ENCODE assay signal across 18 cellular contexts in genomic region chr7:151954866-151955820, GRCh38. TPM values are rescaled to one million over a fixed set of nuclear protein-coding genes. Genes with fewer than 3 reads are reported as not detected.
DNase-seq lines count a peak whose midpoint lies in the region; ATAC-seq, FAIRE-seq and TF ChIP-seq lines count a peak whose summit lies in the region.
"Had no signal": no experiment of that assay in that cellular context is flagged by ENCODE, and none has a peak within 500 bp of the region (broad histone marks: within the 10 kb centered on the region; RNA-seq: fewer than 3 reads in every experiment).

No MANE protein-coding gene starts in this region.

- no peaks in the 10 kb centered on the region for H3F3A ChIP-seq in GM23338 (replicated peaks; ENCODE audit: low read depth)

- no peak for TF ChIP-seq RAD21 in K562 (CRISPR knock-in tag; conservative IDR thresholded peaks at IDR 0.05 in 1 of 2, IDR thresholded peaks at IDR 0.05 in 1 of 2)

- no peak for TF ChIP-seq EP300 in K562 (IDR thresholded peaks at IDR 0.05; ENCODE audit: low read length)
- peak in 1 of 2 donors; percentile 88 for TF ChIP-seq EP300 in tibial nerve (IDR thresholded peaks at IDR 0.05)

- no peaks in the 10 kb centered on the region for H3K9me1 ChIP-seq in K562 (ENCODE audit: control insufficient read depth, insufficient read depth, low read length)

- in situ Hi-C loops in K562 (cut with MboI) = no loop called here

- H3K4me3 Mint-ChIP-seq in nephron progenitor cell (no peak overlapping the region), GM23338 (no peak overlapping the region)
- H3K4me3 Mint-ChIP-seq: activated CD4-positive, alpha-beta T cell treated with anti-CD3 and anti-CD28 coated beads for 36 hours; CD4-positive, alpha-beta T cell; naive thymus-derived CD4-positive, alpha-beta T cell had no signal

- ATAC-seq in K562 (no peak), heart left ventricle (peak; percentile 45 to 85 (median 58)), GM23338 (no peak)
- ATAC-seq: activated CD4-positive, alpha-beta T cell treated with anti-CD3 and anti-CD28 coated beads for 36 hours; activated naive CD4-positive, alpha-beta T cell treated with anti-CD3 and anti-CD28 coated beads, Interleukin-2, amount 50 U/mL, for 72 hours; naive thymus-derived CD4-positive, alpha-beta T cell had no signal

- no peak overlapping the region for H3K27ac ChIP-seq in K562 (ENCODE audit: extremely low read depth, low read depth, low read length)
- H3K27ac ChIP-seq in heart left ventricle = peak overlapping the region in 4 of 12 donors; percentile 2 to 57 (median 32)
- H3K27ac ChIP-seq in osteoblast (ENCODE audit: low read depth, low read length) = no peak overlapping the region
- peak overlapping the region in 2 of 4 donors; percentile 50 to 64 for H3K27ac ChIP-seq in tibial nerve
- no peak overlapping the region for H3K27ac ChIP-seq in GM23338 (ENCODE audit: low read depth)

- H4K20me1 ChIP-seq in K562 (replicated peaks; ENCODE audit: control insufficient read depth, insufficient read depth, low read length) (no peaks in the 10 kb centered on the region), osteoblast (ENCODE audit: insufficient read depth, low read length) (no peaks in the 10 kb centered on the region), GM23338 (replicated peaks; ENCODE audit: insufficient read depth) (no peaks in the 10 kb centered on the region)

- CTCF ChIA-PET in K562 (lab: Yijun Ruan, JAX; ENCODE audit: low intra/inter-chr PET ratio) = no interaction called here

- H3K36me3 ChIP-seq in K562 (ENCODE audit: control insufficient read depth, insufficient read depth, low read length) (no peaks in the 10 kb centered on the region), heart left ventricle (no peaks in the 10 kb centered on the region), osteoblast (ENCODE audit: insufficient read depth, low read length) (no peaks in the 10 kb centered on the region), tibial nerve (no peaks in the 10 kb centered on the region), GM23338 (ENCODE audit: insufficient read depth) (no peaks in the 10 kb centered on the region)
- H3K36me3 ChIP-seq: MG63 had no signal

- no peaks in the 10 kb centered on the region for H3K9me3 ChIP-seq in K562 (replicated peaks; ENCODE audit: control insufficient read depth, insufficient read depth, low read depth, low read length)
- H3K9me3 ChIP-seq in heart left ventricle = no peaks in the 10 kb centered on the region
- no peaks in the 10 kb centered on the region for H3K9me3 ChIP-seq in osteoblast (ENCODE audit: low read depth, low read length)
- no peaks in the 10 kb centered on the region for H3K9me3 ChIP-seq in tibial nerve
- H3K9me3 ChIP-seq: MG63 had no signal

- H3K4me2 ChIP-seq in K562 (ENCODE audit: insufficient read depth, low read length) = peak overlapping the region; percentile 16; the same call in 1 of the 2 replicates
- peak overlapping the region; percentile 52 for H3K4me2 ChIP-seq in osteoblast (ENCODE audit: insufficient read depth, low read length)
- H3K4me2 ChIP-seq in GM23338 = no peak overlapping the region

- FAIRE-seq in K562 (lab: Jason Lieb, UNC) = no peak
- FAIRE-seq: keratinocyte had no signal

- no peak overlapping the region for H3K9ac ChIP-seq in K562 (ENCODE audit: insufficient read depth in 1 of 2, low read depth in 2 of 2, low read length in 2 of 2)

- BruUV-seq in K562 (replicated peaks; lab: Mats Ljungman, UMichigan) = no TSS peak

- no peaks in the 10 kb centered on the region for H3K79me2 ChIP-seq in K562 (ENCODE audit: control insufficient read depth, insufficient read depth, low read length)
- H3K79me2 ChIP-seq in osteoblast (ENCODE audit: insufficient read depth, low read length) = no peaks in the 10 kb centered on the region
- H3K79me2 ChIP-seq in GM23338 (replicated peaks; ENCODE audit: insufficient read depth) = no peaks in the 10 kb centered on the region

- H3K27me3 ChIP-seq in K562 (ENCODE audit: control insufficient read depth in 2 of 2, insufficient read depth in 2 of 2, low read length in 2 of 2) = peaks cover 25 to 62% of the 10 kb centered on the region in 2 experiments
- peaks cover 0 to 2% (median 0%) of the 10 kb centered on the region in 9 donors for H3K27me3 ChIP-seq in heart left ventricle
- H3K27me3 ChIP-seq in osteoblast (ENCODE audit: insufficient read depth, low read length) = peaks cover 18% of the 10 kb centered on the region
- H3K27me3 ChIP-seq in tibial nerve = no peaks in the 10 kb centered on the region
- no peaks in the 10 kb centered on the region for H3K27me3 ChIP-seq in GM23338 (ENCODE audit: insufficient read depth)
- H3K27me3 ChIP-seq: MG63 had no signal

- 5% methylated on average over 20 of the region's 20 CpGs for WGBS in K562 (ENCODE audit: insufficient coverage, low coverage, missing lambda C conversion rate)
- 63 to 77% (median 69%) methylated on average over 20 of the region's 20 CpGs for WGBS in heart left ventricle, 4 donors
- 21 to 26% methylated on average over 20 of the region's 20 CpGs for WGBS in tibial nerve, 2 donors

- TF ChIP-seq CTCF in K562 (IDR thresholded peaks at IDR 0.05 in 2 of 3, conservative IDR thresholded peaks at IDR 0.05 in 1 of 3; ENCODE audit: insufficient read depth in 2 of 3, low read depth in 1 of 3, low read length in 3 of 3) (no peak), heart left ventricle (IDR thresholded peaks at IDR 0.05) (no peak), osteoblast (IDR thresholded peaks at IDR 0.05; ENCODE audit: extremely low read depth, low read depth, low read length) (no peak), tibial nerve (IDR thresholded peaks at IDR 0.05) (no peak), nephron progenitor cell (IDR thresholded peaks at IDR 0.05) (no peak), GM23338 (conservative IDR thresholded peaks at IDR 0.05; ENCODE audit: low read depth in 2 of 2) (no peak)

- H3K9me3 Mint-ChIP-seq in nephron progenitor cell (peaks cover 5% of the 10 kb centered on the region), GM23338 (peaks cover 21% of the 10 kb centered on the region)
- H3K9me3 Mint-ChIP-seq: CD4-positive, alpha-beta T cell had no signal

- no peaks in the 10 kb centered on the region for H3K9me2 ChIP-seq in GM23338 (ENCODE audit: insufficient read depth)

- POLR2A ChIA-PET in K562 (lab: Yijun Ruan, JAX) = interaction anchor here (1.0 to 1.6 kb wide), 3 partner anchors 9 to 15 kb away, joined by 3 to 5 read pairs (median 4); no protein-coding TSS in a partner anchor

- H3K4me1 Mint-ChIP-seq in nephron progenitor cell (peaks cover 31% of the 10 kb centered on the region), GM23338 (peaks cover 4% of the 10 kb centered on the region)
- H3K4me1 Mint-ChIP-seq: activated CD4-positive, alpha-beta T cell treated with anti-CD3 and anti-CD28 coated beads for 36 hours; naive thymus-derived CD4-positive, alpha-beta T cell had no signal

- intact Hi-C loops in K562 (cut with micrococcal nuclease) = no loop called here
- intact Hi-C loops in heart left ventricle (cut with DNase I) = no loop called here

- no peaks in the 10 kb centered on the region; a peak in 1 of 5 replicates for H3K4me1 ChIP-seq in K562 (replicated peaks in 1 of 2; ENCODE audit: control insufficient read depth in 2 of 2, insufficient read depth in 2 of 2, low read length in 2 of 2)
- H3K4me1 ChIP-seq in heart left ventricle = no peaks in the 10 kb centered on the region
- H3K4me1 ChIP-seq in osteoblast (ENCODE audit: insufficient read depth, low read length) = no peaks in the 10 kb centered on the region
- peaks cover 0 to 11% (median 0%) of the 10 kb centered on the region in 4 donors for H3K4me1 ChIP-seq in tibial nerve
- no peaks in the 10 kb centered on the region for H3K4me1 ChIP-seq in GM23338 (ENCODE audit: insufficient read depth)

- H3K4me3 ChIP-seq in K562 (no peak overlapping the region), heart left ventricle (peak overlapping the region in 6 of 12 donors; percentile 11 to 38 (median 16)), osteoblast (ENCODE audit: insufficient read depth, low read length) (peak overlapping the region; percentile 45), tibial nerve (peak overlapping the region in 1 of 4 donors; percentile 39), GM23338 (no peak overlapping the region)
- H3K4me3 ChIP-seq: MG63 had no signal

- DNase-seq in K562 (ENCODE audit: extremely low read depth in 1 of 4, low spot score in 3 of 4) (no peak), heart left ventricle (peak in 4 of 5 donors; percentile 36 to 54 (median 46)), osteoblast (ENCODE audit: insufficient read length, low spot score, missing footprints) (no peak), tibial nerve (ENCODE audit: low spot score in 2 of 2) (peak; percentile 51 to 71), nephron progenitor cell (no peak), mesenteric fat pad (ENCODE audit: low spot score) (no peak), GM23338 (ENCODE audit: low spot score) (no peak)
- DNase-seq: activated CD4-positive, alpha-beta T cell treated with anti-CD3 and anti-CD28 coated beads for 36 hours; CD4-positive, alpha-beta T cell; central memory CD4-positive, alpha-beta T cell; DND-41; MG63; naive thymus-derived CD4-positive, alpha-beta T cell; NCI-H2081 treated with DMSO at 0.1 percent for 48 hours; NCI-H526 treated with DMSO at 0.1 percent for 48 hours had no signal

- H3K27me3 Mint-ChIP-seq in nephron progenitor cell (ENCODE audit: low read depth, poor library complexity) (peaks cover 18% of the 10 kb centered on the region), GM23338 (ENCODE audit: insufficient read depth, low read depth, poor library complexity) (no peaks in the 10 kb centered on the region)
- H3K27me3 Mint-ChIP-seq: activated CD4-positive, alpha-beta T cell treated with anti-CD3 and anti-CD28 coated beads for 36 hours had no signal

- TF ChIP-seq POLR2A in K562 (conservative IDR thresholded peaks at IDR 0.05) = no peak
- no peak for TF ChIP-seq POLR2A in heart left ventricle (IDR thresholded peaks at IDR 0.05)
- TF ChIP-seq POLR2A in tibial nerve (IDR thresholded peaks at IDR 0.05) = no peak

- H2AFZ ChIP-seq in K562 (ENCODE audit: low read depth, low read length) = no peak overlapping the region
- H2AFZ ChIP-seq in osteoblast (ENCODE audit: low read length) = peak overlapping the region; percentile 31
- H2AFZ ChIP-seq in GM23338 = no peak overlapping the region

- H3K27ac Mint-ChIP-seq in nephron progenitor cell (no peak overlapping the region), GM23338 (no peak overlapping the region)
- H3K27ac Mint-ChIP-seq: activated CD4-positive, alpha-beta T cell treated with anti-CD3 and anti-CD28 coated beads for 36 hours; activated naive CD4-positive, alpha-beta T cell treated with anti-CD3 and anti-CD28 coated beads, Interleukin-2, amount 50 U/mL, for 72 hours; CD4-positive, alpha-beta T cell; naive thymus-derived CD4-positive, alpha-beta T cell had no signal

- H3K36me3 Mint-ChIP-seq in nephron progenitor cell (ENCODE audit: low read depth) (no peaks in the 10 kb centered on the region), GM23338 (ENCODE audit: low read depth) (peaks cover 7% of the 10 kb centered on the region; the same call in 2 of the 3 replicates)
- H3K36me3 Mint-ChIP-seq: activated naive CD4-positive, alpha-beta T cell treated with anti-CD3 and anti-CD28 coated beads, Interleukin-2, amount 50 U/mL, for 72 hours had no signal

RNA-seq across cellular contexts. Expression of gene GALNTL5, which starts 1.1 kb away (rescaled TPM):
- total RNA-seq in K562 (2011; cell fraction: chromatin; rRNA removed; ENCODE audit: low replicate concordance) = not detected in 2 replicates
- total RNA-seq in K562 (2011; cell fraction: nucleolus; rRNA removed) = not detected in 2 replicates
- total RNA-seq in K562 (2011; cell fraction: nucleoplasm; rRNA removed) = not detected in 2 replicates
- total RNA-seq in K562 (2014; rRNA removed) (not detected in 2 replicates), K562 (2014; rRNA removed; fragmentation: Illumina TruSeq; extraction: Trizol) (not detected in 2 replicates), K562 (2015; rRNA removed; fragmentation: Illumina TruSeq; extraction: Trizol) (not detected in 2 replicates), K562 (2021) (not detected in 2 replicates), heart left ventricle (under 1 TPM in 1 of 9 donors, not detected in 8; 0.40 TPM), osteoblast (not detected in 2 replicates), tibial nerve (not detected), mesenteric fat pad (not detected)
- polyA plus RNA-seq in K562 (2011; rRNA removed) (not detected in 2 replicates), K562 (2014; fragmentation: Illumina TruSeq; extraction: Trizol) (not detected in 2 replicates), K562 (2014; fragmentation: Nextera tagmentation; extraction: Ambion mirVana) (not detected), K562 (2014; rRNA removed) (not detected in 2 replicates), heart left ventricle (not detected), GM23338 (2016; fragmentation: Nextera tagmentation; extraction: Ambion mirVana) (0.78 TPM in 1 of 2 replicates, not detected in the other)
- polyA plus RNA-seq in K562 (2011; cell fraction: cytosol; rRNA removed) = not detected in 2 replicates
- polyA plus RNA-seq in K562 (2011; cell fraction: nucleus; rRNA removed) = not detected in 2 replicates
- polyA plus RNA-seq in K562 (2012) = not detected in 2 replicates
- not detected in 2 replicates for polyA minus RNA-seq in K562 (2011; rRNA and poly(A)+ RNA removed)
- polyA minus RNA-seq in K562 (2011; cell fraction: cytosol; rRNA and poly(A)+ RNA removed) = not detected in 2 replicates
- polyA minus RNA-seq in K562 (2011; cell fraction: nucleus; rRNA and poly(A)+ RNA removed) = not detected in 2 replicates
- total RNA-seq in GM23338 (2014; rRNA removed; shearing (Covaris generic)) = not detected in 2 replicates
- total RNA-seq: activated CD4-positive, alpha-beta T cell treated with anti-CD3 and anti-CD28 coated beads for 36 hours; activated naive CD4-positive, alpha-beta T cell treated with anti-CD3 and anti-CD28 coated beads, Interleukin-2, amount 50 U/mL, for 72 hours; CD4-positive, alpha-beta T cell; naive thymus-derived CD4-positive, alpha-beta T cell; T-helper 2 cell treated with Interferon-gamma antibody and Interleukin-4, amounts not matched to agents 100 ng/mL and 5 ng/mL, for 36 hours had no signal
- polyA plus RNA-seq: keratinocyte; naive thymus-derived CD4-positive, alpha-beta T cell had no signal

Comparison
In these comparisons a context has a peak if more than half of its experiments do, and no peak if none do; other contexts are left out.
1. ATAC-seq: peak in heart left ventricle (4 of 4); none in K562 (single experiment) and GM23338 (single experiment).
2. DNase-seq: peak in heart left ventricle (4 of 5) and tibial nerve (2 of 2); none in K562 (0 of 4), osteoblast (single experiment), nephron progenitor cell (single experiment), mesenteric fat pad (single experiment) and GM23338 (single experiment).